In the genomic region with DNA sequence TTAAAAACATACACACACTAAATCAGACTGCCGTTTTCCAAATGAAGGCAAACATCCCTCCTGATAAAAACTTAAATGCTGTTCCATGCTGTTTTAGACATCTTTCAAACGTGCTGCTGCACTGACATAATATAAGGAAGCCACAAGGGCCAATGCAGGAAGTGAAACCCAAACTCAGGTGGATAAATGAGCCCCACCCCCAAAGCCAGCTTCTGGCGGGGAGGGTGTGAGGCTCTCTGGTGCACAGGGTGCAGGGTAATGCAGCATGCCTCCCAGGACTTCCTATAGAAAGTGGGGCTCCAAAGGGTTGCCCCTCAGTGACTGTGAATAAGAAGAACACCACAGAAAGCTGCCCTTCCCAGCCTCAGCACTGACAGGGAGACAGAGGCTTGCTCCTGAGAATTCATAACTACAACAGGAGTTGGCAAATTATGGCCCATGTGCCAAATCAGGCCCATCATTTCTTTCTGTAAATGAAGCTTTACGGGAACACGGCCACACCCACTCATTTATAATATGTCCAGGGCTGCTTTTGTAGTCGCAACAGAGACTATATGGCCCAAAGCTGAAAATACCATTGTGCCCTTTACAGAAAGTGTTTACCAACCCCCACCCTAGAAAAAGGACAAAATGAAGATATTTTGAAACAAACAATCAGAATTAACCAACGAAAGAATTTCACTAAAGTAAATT, we compare ENCODE assay signal across 10 cellular contexts. TPM values are rescaled to one million over a fixed set of nuclear protein-coding genes. Genes with fewer than 3 reads are reported as not detected.
A peak's percentile ranks its signal among the peaks of the same experiment; 100 is the strongest.
DNase-seq lines count a peak whose midpoint lies in the region; ATAC-seq lines count a peak whose summit lies in the region.
"Not testable (repeated sequence)": the region's sequence is repeated elsewhere in the genome, so short reads cannot be mapped to it uniquely, and the experiment has no call there.
"Had no signal": no experiment of that assay in that cellular context is flagged by ENCODE, and none has a peak within 500 bp of the region (broad histone marks: within the 10 kb centered on the region; RNA-seq: fewer than 3 reads in every experiment).

No MANE protein-coding gene starts in this region.

- not testable (repeated sequence) for H3K9me3 Mint-ChIP-seq in CD4-positive, CD25-positive, alpha-beta regulatory T cell; activated CD4-positive, alpha-beta memory T cell treated with anti-CD3 and anti-CD28 coated beads, Interleukin-2, amount 10 ng/mL, durations not matched to agents 7 days and 5 days; effector memory CD8-positive, alpha-beta T cell

- H3K27me3 Mint-ChIP-seq in CD4-positive, CD25-positive, alpha-beta regulatory T cell; activated CD4-positive, alpha-beta memory T cell treated with anti-CD3 and anti-CD28 coated beads, Interleukin-2, amount 10 ng/mL, durations not matched to agents 7 days and 5 days; effector memory CD8-positive, alpha-beta T cell: not testable (repeated sequence)

- peaks cover 29% of the 10 kb centered on the region for H3K4me1 ChIP-seq in CD4-positive, CD25-positive, alpha-beta regulatory T cell (ENCODE audit: control insufficient read depth, insufficient read depth, low read length, poor library complexity, severe bottlenecking)

- peak overlapping the region in 3 of 4 donors; percentile 2 to 50 (median 29) for H3K4me3 Mint-ChIP-seq in CD4-positive, CD25-positive, alpha-beta regulatory T cell
- not testable (repeated sequence) for H3K4me3 Mint-ChIP-seq in activated CD4-positive, alpha-beta memory T cell treated with anti-CD3 and anti-CD28 coated beads, Interleukin-2, amount 10 ng/mL, durations not matched to agents 7 days and 5 days
- peak overlapping the region in 1 of 2 donors; percentile 17 for H3K4me3 Mint-ChIP-seq in effector memory CD8-positive, alpha-beta T cell

- peak overlapping the region; percentile 86 to 95 (median 88) for H3K27ac Mint-ChIP-seq in CD4-positive, CD25-positive, alpha-beta regulatory T cell
- peak overlapping the region; percentile 55 for H3K27ac Mint-ChIP-seq in activated CD4-positive, alpha-beta memory T cell treated with anti-CD3 and anti-CD28 coated beads, Interleukin-2, amount 10 ng/mL, durations not matched to agents 7 days and 5 days
- H3K27ac Mint-ChIP-seq in effector memory CD8-positive, alpha-beta T cell: peak overlapping the region in 1 of 2 donors; percentile 66

- peak in 2 of 3 donors; percentile 35 to 71 for DNase-seq in CD4-positive, CD25-positive, alpha-beta regulatory T cell
- peak; percentile 82 for DNase-seq in NAMALWA (ENCODE audit: low spot score)
- peak; percentile 65 for DNase-seq in activated CD4-positive, alpha-beta memory T cell treated with anti-CD3 and anti-CD28 coated beads, Interleukin-2, amount 10 ng/mL, durations not matched to agents 7 days and 5 days
- not testable (repeated sequence) for DNase-seq in effector memory CD8-positive, alpha-beta T cell

- H3K36me3 ChIP-seq in CD4-positive, CD25-positive, alpha-beta regulatory T cell (ENCODE audit: control insufficient read depth, insufficient read depth, low read length): peaks cover 22% of the 10 kb centered on the region

- H3K27ac ChIP-seq in CD4-positive, CD25-positive, alpha-beta regulatory T cell (ENCODE audit: insufficient read depth, low read length, poor library complexity, severe bottlenecking): peak overlapping the region; percentile 17

- ATAC-seq in CD4-positive, CD25-positive, alpha-beta regulatory T cell (ENCODE audit: low read depth in 2 of 2): peak; percentile 92 to 93
- peak; percentile 93 for ATAC-seq in GM18873 (IDR thresholded peaks at IDR 0.05; ENCODE audit: low FRiP score, unreplicated experiment)
- peak; percentile 99 for ATAC-seq in GM21390 (IDR thresholded peaks at IDR 0.05; ENCODE audit: unreplicated experiment)
- peak; percentile 99 for ATAC-seq in HG02852 (IDR thresholded peaks at IDR 0.05; ENCODE audit: unreplicated experiment)
- peak; percentile 99 for ATAC-seq in HG03342 (IDR thresholded peaks at IDR 0.05; ENCODE audit: unreplicated experiment)
- peak; percentile 76 for ATAC-seq in effector memory CD8-positive, alpha-beta T cell (replicated peaks)

- H3K9me3 ChIP-seq in CD4-positive, CD25-positive, alpha-beta regulatory T cell (ENCODE audit: control insufficient read depth in 2 of 2, low read length in 2 of 2): not testable (repeated sequence)

- peaks cover 47% of the 10 kb centered on the region for H3K36me3 Mint-ChIP-seq in CD4-positive, CD25-positive, alpha-beta regulatory T cell
- H3K36me3 Mint-ChIP-seq in activated CD4-positive, alpha-beta memory T cell treated with anti-CD3 and anti-CD28 coated beads, Interleukin-2, amount 10 ng/mL, durations not matched to agents 7 days and 5 days (ENCODE audit: low read depth): peaks cover 46% of the 10 kb centered on the region
- H3K36me3 Mint-ChIP-seq in effector memory CD8-positive, alpha-beta T cell (ENCODE audit: insufficient read depth): peaks cover 30% of the 10 kb centered on the region

- peak overlapping the region; percentile 47 for H3K4me3 ChIP-seq in CD4-positive, CD25-positive, alpha-beta regulatory T cell (ENCODE audit: low read depth, low read length)

- peaks cover 19 to 54% (median 39%) of the 10 kb centered on the region in 4 donors for H3K4me1 Mint-ChIP-seq in CD4-positive, CD25-positive, alpha-beta regulatory T cell
- peaks cover 45% of the 10 kb centered on the region for H3K4me1 Mint-ChIP-seq in activated CD4-positive, alpha-beta memory T cell treated with anti-CD3 and anti-CD28 coated beads, Interleukin-2, amount 10 ng/mL, durations not matched to agents 7 days and 5 days
- not testable (repeated sequence) for H3K4me1 Mint-ChIP-seq in effector memory CD8-positive, alpha-beta T cell (ENCODE audit: low read depth in 2 of 2)

- CTCF ChIA-PET in activated CD4-positive, alpha-beta memory T cell treated with anti-CD3 and anti-CD28 coated beads, Interleukin-2, amount 10 ng/mL, durations not matched to agents 7 days and 5 days (lab: Charles Lee): interaction anchor here (3.4 kb wide), 1 partner anchor 10 kb away, joined by 23 read pairs; no protein-coding TSS in a partner anchor

- not testable (repeated sequence) for H3K27me3 ChIP-seq in CD4-positive, CD25-positive, alpha-beta regulatory T cell (ENCODE audit: control insufficient read depth, insufficient read depth, low read length)

- POLR2A ChIA-PET in activated CD4-positive, alpha-beta memory T cell treated with anti-CD3 and anti-CD28 coated beads, Interleukin-2, amount 10 ng/mL, durations not matched to agents 7 days and 5 days (lab: Charles Lee): interaction anchor here (1.1 to 1.4 kb wide), 2 partner anchors 11 to 38 kb away, joined by 3 to 4 read pairs; no protein-coding TSS in a partner anchor

RNA-seq across cellular contexts. Expression of a gene that starts 37.2 kb away (rescaled TPM):
- not detected for total RNA-seq in CD4-positive, CD25-positive, alpha-beta regulatory T cell
- polyA plus RNA-seq in CD4-positive, CD25-positive, alpha-beta regulatory T cell: not detected
- not detected for total RNA-seq in activated CD4-positive, alpha-beta memory T cell treated with anti-CD3 and anti-CD28 coated beads, Interleukin-2, amount 10 ng/mL, durations not matched to agents 7 days and 5 days
- total RNA-seq: A172, left ventricle myocardium inferior had no signal
